23 cellular contexts compared by ENCODE assay signal in genomic region chr16:47834485-47835024, GRCh38.
DNase-seq lines count a peak whose midpoint lies in the region; ATAC-seq, FAIRE-seq and TF ChIP-seq lines count a peak whose summit lies in the region.
"Had no signal": no experiment of that assay in that cellular context is flagged by ENCODE, and none has a peak within 500 bp of the region (broad histone marks: within the 10 kb centered on the region; RNA-seq: fewer than 3 reads in every experiment).

No MANE protein-coding gene starts in this region.

- TF ChIP-seq EP300 in HepG2 (IDR thresholded peaks at IDR 0.05; ENCODE audit: low read depth in 2 of 2, low read length in 2 of 2): no peak
- no peak for TF ChIP-seq EP300 in HepG2 (CRISPR knock-in tag; IDR thresholded peaks at IDR 0.05; ENCODE audit: borderline replicate concordance)
- no peak for TF ChIP-seq EP300 in K562 (IDR thresholded peaks at IDR 0.05; ENCODE audit: low read length)

- H4K20me1 ChIP-seq in HepG2 (ENCODE audit: insufficient read depth, low read length) (no peaks in the 10 kb centered on the region), Karpas-422 (ENCODE audit: insufficient read depth, low read depth, low read length) (no peaks in the 10 kb centered on the region), K562 (replicated peaks; ENCODE audit: control insufficient read depth, insufficient read depth, low read length) (no peaks in the 10 kb centered on the region)
- H4K20me1 ChIP-seq: BLaER1 treated with 17β-estradiol and CSF1 and Interleukin-3, amounts not matched to agents 10 nM and 100 nM had no signal

- TF ChIP-seq POLR2A in HepG2 (IDR thresholded peaks at IDR 0.05; ENCODE audit: insufficient read depth in 1 of 2, low read depth in 2 of 2, low read length in 2 of 2) (no peak), right lobe of liver (IDR thresholded peaks at IDR 0.05) (no peak), K562 (conservative IDR thresholded peaks at IDR 0.05) (no peak)

- H3K9me1 ChIP-seq in K562 (ENCODE audit: control insufficient read depth, insufficient read depth, low read length): no peaks in the 10 kb centered on the region

- H2AFZ ChIP-seq in HepG2 (ENCODE audit: low read length) (no peak overlapping the region), Karpas-422 (ENCODE audit: low read length) (no peak overlapping the region), K562 (ENCODE audit: low read depth, low read length) (no peak overlapping the region)

- in situ Hi-C loops in HepG2 (cut with HindIII; ENCODE audit: extremely low pct_ligation_motif_present, low pct_unique_long_range_greater_than_20kb): no loop called here
- in situ Hi-C loops in K562 (cut with MboI): no loop called here

- H3K18ac ChIP-seq in mesendoderm (ENCODE audit: low read length): no peak overlapping the region

- H3K9ac ChIP-seq in HepG2 (ENCODE audit: insufficient read depth, low read depth, low read length) (no peak overlapping the region), Karpas-422 (ENCODE audit: low read length) (no peak overlapping the region), K562 (ENCODE audit: insufficient read depth in 1 of 2, low read depth in 2 of 2, low read length in 2 of 2) (no peak overlapping the region), mesendoderm (ENCODE audit: low read length) (no peak overlapping the region)
- H3K9ac ChIP-seq: BLaER1 treated with 17β-estradiol and CSF1 and Interleukin-3, amounts not matched to agents 10 nM and 100 nM had no signal

- no peak overlapping the region for H3K4ac ChIP-seq in mesendoderm (ENCODE audit: low read depth, low read length)

- H3K4me3 ChIP-seq in HepG2 (replicated peaks in 1 of 3; ENCODE audit: insufficient read depth in 1 of 3, low read depth in 2 of 3, low read length in 3 of 3): no peak overlapping the region
- H3K4me3 ChIP-seq in right lobe of liver: no peak overlapping the region
- H3K4me3 ChIP-seq in Karpas-422 (ENCODE audit: low read length): no peak overlapping the region
- no peak overlapping the region for H3K4me3 ChIP-seq in K562
- no peak overlapping the region for H3K4me3 ChIP-seq in mesendoderm (ENCODE audit: low read length)
- H3K4me3 ChIP-seq: A549; BLaER1 treated with 17β-estradiol and CSF1 and Interleukin-3, amounts not matched to agents 10 nM and 100 nM had no signal

- H3K56ac ChIP-seq in mesendoderm (ENCODE audit: low read length): no peak overlapping the region

- no peak for FAIRE-seq in HepG2 (lab: Jason Lieb, UNC)
- FAIRE-seq in K562 (lab: Jason Lieb, UNC): no peak
- FAIRE-seq: A549, D721Med, G401.6, GM12891, GM19239 had no signal

- no peak overlapping the region for H3K23ac ChIP-seq in mesendoderm (ENCODE audit: low read length)

- POLR2A ChIA-PET in HepG2 (lab: Yijun Ruan, JAX) (no interaction called here), K562 (lab: Yijun Ruan, JAX) (no interaction called here)

- intact Hi-C loops in HepG2 (cut with micrococcal nuclease; ENCODE audit: unreplicated experiment) (no loop called here), right lobe of liver (cut with DNase I) (no loop called here), K562 (cut with micrococcal nuclease) (no loop called here)

- TF ChIP-seq CTCF in HepG2 (CRISPR knock-in tag; IDR thresholded peaks at IDR 0.05) (no peak), right lobe of liver (IDR thresholded peaks at IDR 0.05) (no peak), K562 (IDR thresholded peaks at IDR 0.05 in 2 of 3, conservative IDR thresholded peaks at IDR 0.05 in 1 of 3; ENCODE audit: insufficient read depth in 2 of 3, low read depth in 1 of 3, low read length in 3 of 3) (no peak)

- H2BK15ac ChIP-seq in mesendoderm (replicated peaks; ENCODE audit: low read depth): no peak overlapping the region

- WGBS in HepG2 (ENCODE audit: low lambda C conversion rate): 3% methylated on average over 2 of the region's 2 CpGs
- WGBS in right lobe of liver (ENCODE audit: insufficient coverage, low coverage, low lambda C conversion rate, missing lambda C conversion rate): 48% methylated on average over 2 of the region's 2 CpGs
- WGBS in K562 (ENCODE audit: insufficient coverage, low coverage, missing lambda C conversion rate): 0% methylated on average over 2 of the region's 2 CpGs
- WGBS in mesendoderm (ENCODE audit: extremely low coverage, insufficient coverage, low lambda C conversion rate): no CpG with 5 or more reads among the region's 2 CpGs

- H3K9me2 ChIP-seq in Karpas-422 (replicated peaks; ENCODE audit: insufficient read depth, low read length): no peaks in the 10 kb centered on the region

- no peak overlapping the region for H2BK5ac ChIP-seq in mesendoderm (ENCODE audit: low read length)

- H3K9me3 ChIP-seq in HepG2 (ENCODE audit: low read length) (peaks cover 22% of the 10 kb centered on the region), right lobe of liver (no peaks in the 10 kb centered on the region), Karpas-422 (ENCODE audit: low read length) (peaks cover 18% of the 10 kb centered on the region), K562 (replicated peaks; ENCODE audit: control insufficient read depth, insufficient read depth, low read depth, low read length) (no peaks in the 10 kb centered on the region; the same call in 1 of the 2 replicates)
- H3K9me3 ChIP-seq: Caco-2 had no signal

- H2BK120ac ChIP-seq in mesendoderm (ENCODE audit: low read depth, low read length): no peak overlapping the region

- no peak for ATAC-seq in HepG2
- no peak for ATAC-seq in right lobe of liver
- ATAC-seq in K562: no peak
- ATAC-seq: A549; CD8-positive, alpha-beta T cell had no signal

- no peak overlapping the region for H4K8ac ChIP-seq in mesendoderm (ENCODE audit: low read depth, low read length)

- no peak overlapping the region for H4K5ac ChIP-seq in mesendoderm (ENCODE audit: low read length)

- no peaks in the 10 kb centered on the region for H3K36me3 ChIP-seq in HepG2 (replicated peaks in 1 of 2; ENCODE audit: control insufficient read depth in 1 of 2, insufficient read depth in 2 of 2, low read length in 2 of 2)
- no peaks in the 10 kb centered on the region for H3K36me3 ChIP-seq in right lobe of liver
- H3K36me3 ChIP-seq in Karpas-422 (ENCODE audit: insufficient read depth, low read length): peaks cover 4% of the 10 kb centered on the region; the same call in 1 of the 2 replicates
- H3K36me3 ChIP-seq in K562 (ENCODE audit: control insufficient read depth, insufficient read depth, low read length): no peaks in the 10 kb centered on the region
- no peaks in the 10 kb centered on the region for H3K36me3 ChIP-seq in mesendoderm (ENCODE audit: control insufficient read depth, insufficient read depth, low read length)
- H3K36me3 ChIP-seq: BLaER1 treated with 17β-estradiol and CSF1 and Interleukin-3, amounts not matched to agents 10 nM and 100 nM had no signal

- DNase-seq in HepG2 (ENCODE audit: low spot score) (no peak), right lobe of liver (no peak), Karpas-422 (peak; percentile 47), K562 (ENCODE audit: extremely low read depth in 1 of 4, low spot score in 3 of 4) (no peak), mesendoderm (peak; percentile 5), H4 (ENCODE audit: low spot score) (no peak), NCI-H187 (lab: John Stamatoyannopoulos, UW) (no peak), caudate nucleus (lab: John Stamatoyannopoulos, UW) (no peak)
- DNase-seq: AML-193; Caco-2; Calu3; CD4-positive, alpha-beta T cell; CD8-positive, alpha-beta T cell; DMS79 treated with DMSO at 0.1 percent for 48 hours; GF-D8 had no signal

- H3K4me1 ChIP-seq in HepG2 (ENCODE audit: insufficient read depth, low read length) (no peaks in the 10 kb centered on the region), right lobe of liver (no peaks in the 10 kb centered on the region), Karpas-422 (ENCODE audit: low read length) (no peaks in the 10 kb centered on the region), K562 (replicated peaks in 1 of 2; ENCODE audit: control insufficient read depth in 2 of 2, insufficient read depth in 2 of 2, low read length in 2 of 2) (no peaks in the 10 kb centered on the region), mesendoderm (ENCODE audit: control insufficient read depth, low read depth, low read length) (no peaks in the 10 kb centered on the region)
- H3K4me1 ChIP-seq: A549; BLaER1 treated with 17β-estradiol and CSF1 and Interleukin-3, amounts not matched to agents 10 nM and 100 nM; Caco-2 had no signal

- CTCF ChIA-PET in HepG2 (lab: Yijun Ruan, JAX; ENCODE audit: low intra/inter-chr PET ratio, low total read pairs): no interaction called here
- CTCF ChIA-PET in K562 (lab: Yijun Ruan, JAX; ENCODE audit: low intra/inter-chr PET ratio): no interaction called here

- no peaks in the 10 kb centered on the region for H3K79me1 ChIP-seq in mesendoderm (ENCODE audit: low read length)

- H3K79me2 ChIP-seq in HepG2 (ENCODE audit: insufficient read depth, low read length): no peaks in the 10 kb centered on the region
- H3K79me2 ChIP-seq in Karpas-422 (ENCODE audit: low read length): no peaks in the 10 kb centered on the region
- no peaks in the 10 kb centered on the region for H3K79me2 ChIP-seq in K562 (ENCODE audit: control insufficient read depth, insufficient read depth, low read length)
- H3K79me2 ChIP-seq in mesendoderm (ENCODE audit: control insufficient read depth, insufficient read depth, low read length): no peaks in the 10 kb centered on the region

- no TSS peak for BruUV-seq in HepG2 (replicated peaks; lab: Mats Ljungman, UMichigan)
- BruUV-seq in K562 (replicated peaks; lab: Mats Ljungman, UMichigan): no TSS peak

- H3K27me3 ChIP-seq in HepG2 (ENCODE audit: control insufficient read depth in 1 of 2, insufficient read depth in 2 of 2, low read length in 2 of 2): no peaks in the 10 kb centered on the region
- no peaks in the 10 kb centered on the region for H3K27me3 ChIP-seq in right lobe of liver
- no peaks in the 10 kb centered on the region for H3K27me3 ChIP-seq in Karpas-422 (ENCODE audit: low read length)
- H3K27me3 ChIP-seq in K562 (ENCODE audit: control insufficient read depth in 2 of 2, insufficient read depth in 2 of 2, low read length in 2 of 2): no peaks in the 10 kb centered on the region
- H3K27me3 ChIP-seq in mesendoderm (ENCODE audit: insufficient read depth, low read length, poor library complexity): no peaks in the 10 kb centered on the region
- H3K27me3 ChIP-seq: BLaER1 treated with 17β-estradiol and CSF1 and Interleukin-3, amounts not matched to agents 10 nM and 100 nM had no signal

- H3K27ac ChIP-seq in HepG2 (ENCODE audit: extremely low read length, insufficient read depth, low read length) (no peak overlapping the region), right lobe of liver (no peak overlapping the region), Karpas-422 (ENCODE audit: low read length) (no peak overlapping the region), K562 (ENCODE audit: extremely low read depth, low read depth, low read length) (no peak overlapping the region), mesendoderm (ENCODE audit: low read depth, low read length) (no peak overlapping the region), caudate nucleus (ENCODE audit: low read depth, low read length) (no peak overlapping the region)
- H3K27ac ChIP-seq: 22Rv1; A549; BLaER1 treated with 17β-estradiol and CSF1 and Interleukin-3, amounts not matched to agents 10 nM and 100 nM; C4-2B had no signal

- no peak for TF ChIP-seq RAD21 in HepG2 (CRISPR knock-in tag; IDR thresholded peaks at IDR 0.05)
- TF ChIP-seq RAD21 in K562 (CRISPR knock-in tag; conservative IDR thresholded peaks at IDR 0.05 in 1 of 2, IDR thresholded peaks at IDR 0.05 in 1 of 2): no peak

- no peak overlapping the region for H3K4me2 ChIP-seq in HepG2 (ENCODE audit: low read depth, low read length)
- no peak overlapping the region for H3K4me2 ChIP-seq in Karpas-422 (ENCODE audit: low read depth, low read length, poor library complexity, severe bottlenecking)
- no peak overlapping the region for H3K4me2 ChIP-seq in K562 (ENCODE audit: insufficient read depth, low read length)
- no peak overlapping the region for H3K4me2 ChIP-seq in mesendoderm (ENCODE audit: low read length)
- H3K4me2 ChIP-seq: A549; BLaER1 treated with 17β-estradiol and CSF1 and Interleukin-3, amounts not matched to agents 10 nM and 100 nM had no signal

- H2AK5ac ChIP-seq in mesendoderm (ENCODE audit: low read length): no peak overlapping the region

Comparison
In these comparisons a context has a peak if more than half of its experiments do, and no peak if none do; other contexts are left out.
1. DNase-seq: peak in Karpas-422 (single experiment) and mesendoderm (single experiment); none in HepG2 (single experiment), right lobe of liver (0 of 3), K562 (0 of 4), H4 (single experiment), NCI-H187 (0 of 2) and caudate nucleus (0 of 61).